Comparison of ENCODE assay signal across 19 cellular contexts in the genomic region with DNA sequence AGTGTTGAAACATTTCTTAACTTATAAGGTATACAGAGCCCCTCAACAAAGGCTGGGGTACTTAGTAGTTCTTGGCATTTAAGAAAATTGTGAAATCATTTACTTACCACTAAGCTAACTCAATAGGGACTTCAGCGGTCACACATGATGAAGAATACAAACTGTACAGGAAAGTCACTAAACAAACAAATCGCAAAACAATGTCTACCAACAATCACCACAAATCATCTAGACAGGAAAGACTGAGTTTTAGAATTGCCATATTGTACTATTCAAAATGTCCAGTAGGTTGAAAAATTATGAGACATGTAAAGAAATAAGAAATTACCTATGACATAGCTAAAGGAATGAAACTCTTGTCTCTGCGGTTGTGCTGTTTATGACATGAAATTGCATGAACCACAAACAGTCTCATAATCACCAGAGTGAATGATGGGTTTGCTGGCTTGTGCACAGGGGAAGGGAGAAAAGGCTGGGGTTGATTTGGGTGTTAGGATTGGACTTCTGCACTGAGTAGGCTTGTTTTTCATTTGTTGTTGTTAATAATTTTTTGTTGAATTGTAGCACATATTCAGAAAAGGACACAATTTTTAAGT.
DNase-seq lines count a peak whose midpoint lies in the region; ATAC-seq and TF ChIP-seq lines count a peak whose summit lies in the region.
"Had no signal": no experiment of that assay in that cellular context is flagged by ENCODE, and none has a peak within 500 bp of the region (broad histone marks: within the 10 kb centered on the region; RNA-seq: fewer than 3 reads in every experiment).

No MANE protein-coding gene starts in this region.

- H3K4me1 ChIP-seq in ovary (ENCODE audit: insufficient read depth) = no peaks in the 10 kb centered on the region
- H3K4me1 ChIP-seq: SJCRH30 had no signal

- no peaks in the 10 kb centered on the region for H3K9me3 ChIP-seq in ovary
- H3K9me3 ChIP-seq: SJCRH30 had no signal

- H3K36me3 ChIP-seq in ovary = no peaks in the 10 kb centered on the region
- H3K36me3 ChIP-seq: SJCRH30 had no signal

- no peak for TF ChIP-seq POLR2A in ovary (IDR thresholded peaks at IDR 0.05)

- intact Hi-C loops in ovary (cut with DNase I) = no loop called here

- H3K27me3 ChIP-seq in ovary = no peaks in the 10 kb centered on the region
- H3K27me3 ChIP-seq: SJCRH30 had no signal

- TF ChIP-seq EP300 in ovary (IDR thresholded peaks at IDR 0.05) = no peak

- no peak for ATAC-seq in GM19023 (IDR thresholded peaks at IDR 0.05; ENCODE audit: unreplicated experiment)

- 91 to 96% (median 94%) methylated on average over 3 of the region's 3 CpGs for WGBS in ovary, 3 donors

- DNase-seq in NCI-H1417 (lab: John Stamatoyannopoulos, UW) (peak in 2 of 3 experiments; percentile 18 to 63), NCI-H1417 treated with DMSO at 0.1 percent for 48 hours (lab: John Stamatoyannopoulos, UW) (no peak), DMS153 treated with DMSO at 0.1 percent for 48 hours (lab: John Stamatoyannopoulos, UW; ENCODE audit: unreplicated experiment) (peak; percentile 22), NCI-H69 (lab: John Stamatoyannopoulos, UW) (peak; percentile 46), fibroblast of peridontal ligament (ENCODE audit: extremely low read depth) (peak; percentile 3), amniotic stem cell (lab: John Stamatoyannopoulos, UW) (no peak), ovary (no peak)
- DNase-seq: CD4-positive, alpha-beta memory T cell; DMS79; H9; Karpas-422; MM.1S; NCI-H1092; NCI-H187; NCI-H2107; NCI-H774; SJCRH30 had no signal

- H3K27ac ChIP-seq in ovary = no peak overlapping the region
- H3K27ac ChIP-seq: HL-60, SJCRH30 had no signal

- no peak overlapping the region for H3K4me3 ChIP-seq in ovary
- H3K4me3 ChIP-seq: SJCRH30 had no signal

- TF ChIP-seq CTCF in ovary (IDR thresholded peaks at IDR 0.05) = no peak

Comparison
In these comparisons a context has a peak if more than half of its experiments do, and no peak if none do; other contexts are left out.
1. DNase-seq: peak in NCI-H1417 (2 of 3), DMS153 treated with DMSO at 0.1 percent for 48 hours (single experiment), NCI-H69 (single experiment) and fibroblast of peridontal ligament (single experiment); none in NCI-H1417 treated with DMSO at 0.1 percent for 48 hours (single experiment), amniotic stem cell (single experiment) and ovary (0 of 5).